Comparison of ENCODE assay signal across 11 cellular contexts in the genomic region with DNA sequence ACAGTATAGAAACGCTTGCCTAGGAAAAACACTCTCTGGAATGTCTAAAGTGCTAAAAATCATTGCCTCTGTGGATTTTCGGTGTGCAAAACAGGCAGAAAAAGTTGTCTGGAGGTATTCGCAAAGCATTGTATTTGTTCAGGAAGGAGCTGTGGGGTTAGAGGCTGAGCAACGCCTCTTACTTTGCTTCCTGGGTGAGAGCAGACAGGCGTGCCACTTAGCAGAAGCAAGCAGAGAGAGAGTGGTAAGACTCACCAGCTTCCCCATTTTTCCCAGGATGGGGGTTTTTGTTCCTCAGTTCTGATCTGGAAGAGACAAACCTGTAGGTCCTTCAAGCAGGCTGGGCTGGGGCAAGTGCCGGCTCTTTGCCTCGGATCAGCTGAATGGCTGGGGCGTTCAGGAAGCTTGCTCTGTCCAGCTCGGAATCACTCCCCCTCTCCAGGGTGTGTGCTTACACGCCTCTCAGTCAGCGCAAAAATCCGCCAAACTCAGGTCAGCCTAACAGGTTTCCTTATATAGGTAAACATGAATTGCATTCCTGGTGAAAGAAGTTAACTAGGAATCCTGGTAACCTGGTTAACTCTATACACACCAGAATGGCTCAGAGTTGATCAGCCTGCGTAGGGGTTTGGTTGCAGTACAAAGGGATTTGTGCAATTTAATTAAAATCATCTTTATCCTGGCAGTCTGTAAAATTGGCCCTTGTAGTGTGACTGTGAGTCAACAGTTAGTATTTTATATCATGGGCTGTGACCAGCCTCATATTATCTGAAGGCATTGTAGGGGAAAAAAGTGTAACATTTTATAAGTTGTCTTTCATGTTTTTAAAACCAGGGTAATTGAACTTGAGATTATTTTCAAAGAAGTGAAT.
A peak's percentile ranks its signal among the peaks of the same experiment; 100 is the strongest.
DNase-seq lines count a peak whose midpoint lies in the region; ATAC-seq, FAIRE-seq and TF ChIP-seq lines count a peak whose summit lies in the region.
"Had no signal": no experiment of that assay in that cellular context is flagged by ENCODE, and none has a peak within 500 bp of the region (broad histone marks: within the 10 kb centered on the region; RNA-seq: fewer than 3 reads in every experiment).

No MANE protein-coding gene starts in this region.

- no peak overlapping the region for H3K27ac ChIP-seq in upper lobe of right lung
- H3K27ac ChIP-seq: 22Rv1 had no signal

- peak overlapping the region; percentile 23 for H3K4me3 ChIP-seq in upper lobe of right lung

- H3K4me1 ChIP-seq in upper lobe of right lung, result no peaks in the 10 kb centered on the region

- ATAC-seq in left lobe of liver, result peak; percentile 23
- peak; percentile 88 for ATAC-seq in upper lobe of right lung
- ATAC-seq in HG03565 (IDR thresholded peaks at IDR 0.05; ENCODE audit: unreplicated experiment), result no peak
- no peak for ATAC-seq in HG02870 (IDR thresholded peaks at IDR 0.05; ENCODE audit: unreplicated experiment)

- intact Hi-C loops in upper lobe of right lung (cut with DNase I), result no loop called here

- no peaks in the 10 kb centered on the region for H3K9me3 ChIP-seq in upper lobe of right lung

- FAIRE-seq in frontal cortex (lab: Jason Lieb, UNC), result no peak

- peak; percentile 43 for DNase-seq in DMS 273 (lab: John Stamatoyannopoulos, UW; ENCODE audit: unreplicated experiment)
- no peak for DNase-seq in DMS 273 treated with DMSO at 0.1 percent for 48 hours (lab: John Stamatoyannopoulos, UW)
- DNase-seq in dermis blood vessel endothelial cell, result peak; percentile 0
- no peak for DNase-seq in left lobe of liver (ENCODE audit: low spot score)
- peak; percentile 62 for DNase-seq in upper lobe of right lung
- DNase-seq in frontal cortex (ENCODE audit: low spot score in 2 of 2), result no peak
- DNase-seq: activated naive CD4-positive, alpha-beta T cell treated with anti-CD3 and anti-CD28 coated beads, Interleukin-2, amount 50 U/mL, for 16 hours; NCI-H2227 treated with DMSO at 0.1 percent for 48 hours had no signal

- H3K27me3 ChIP-seq in upper lobe of right lung, result no peaks in the 10 kb centered on the region

- TF ChIP-seq CTCF in upper lobe of right lung (IDR thresholded peaks at IDR 0.05), result no peak

- no peaks in the 10 kb centered on the region for H3K36me3 ChIP-seq in upper lobe of right lung

Comparison
In these comparisons a context has a peak if more than half of its experiments do, and no peak if none do; other contexts are left out.
1. DNase-seq: peak in DMS 273 (single experiment), dermis blood vessel endothelial cell (single experiment) and upper lobe of right lung (single experiment); none in DMS 273 treated with DMSO at 0.1 percent for 48 hours (single experiment), left lobe of liver (single experiment) and frontal cortex (0 of 2).
2. ATAC-seq: peak in left lobe of liver (single experiment) and upper lobe of right lung (single experiment); none in HG03565 (single experiment) and HG02870 (single experiment).